1 cellular context compared by ENCODE assay signal in genomic region chr1:28860332-28861073, GRCh38.
TF ChIP-seq lines count a peak whose summit lies in the region.

No MANE protein-coding gene starts in this region.

TF ChIP-seq in K562, 482 proteins besides CTCF, POLR2A, EP300 and RAD21 (continued from another document and continues in another):
- TF ChIP-seq, protein P1, sequence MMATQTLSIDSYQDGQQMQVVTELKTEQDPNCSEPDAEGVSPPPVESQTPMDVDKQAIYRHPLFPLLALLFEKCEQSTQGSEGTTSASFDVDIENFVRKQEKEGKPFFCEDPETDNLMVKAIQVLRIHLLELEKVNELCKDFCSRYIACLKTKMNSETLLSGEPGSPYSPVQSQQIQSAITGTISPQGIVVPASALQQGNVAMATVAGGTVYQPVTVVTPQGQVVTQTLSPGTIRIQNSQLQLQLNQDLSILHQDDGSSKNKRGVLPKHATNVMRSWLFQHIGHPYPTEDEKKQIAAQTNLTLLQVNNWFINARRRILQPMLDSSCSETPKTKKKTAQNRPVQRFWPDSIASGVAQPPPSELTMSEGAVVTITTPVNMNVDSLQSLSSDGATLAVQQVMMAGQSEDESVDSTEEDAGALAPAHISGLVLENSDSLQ (IDR thresholded peaks at IDR 0.05): peak; percentile 87
- TF ChIP-seq MTA3 (IDR thresholded peaks at IDR 0.05; ENCODE audit: borderline replicate concordance) (0 out of 2 replicates have a peak, but pooled peaks have one; percentile 13), NR2C1 (IDR thresholded peaks at IDR 0.05) (peak; percentile 40; the same call in 1 of the 2 replicates), NR2C1 (tag; IDR thresholded peaks at IDR 0.05) (peak; percentile 55), ZFX (CRISPR knock-in tag; IDR thresholded peaks at IDR 0.05) (0 out of 2 replicates have a peak, but pooled peaks have one; percentile 16), CHD2 (IDR thresholded peaks at IDR 0.05; ENCODE audit: low read depth, low read length) (no peak), FOXA1 (IDR thresholded peaks at IDR 0.05; ENCODE audit: borderline replicate concordance) (no peak), SMARCA5 (IDR thresholded peaks at IDR 0.05) (peak; percentile 94; the same call in 1 of the 2 replicates), RBM25 (IDR thresholded peaks at IDR 0.05; ENCODE audit: low read depth, low read length, severe bottlenecking) (peak; percentile 94), FOSL1 (tag; conservative IDR thresholded peaks at IDR 0.05) (peak; percentile 92), POLR2AphosphoS5 (IDR thresholded peaks at IDR 0.05; ENCODE audit: control insufficient read depth, insufficient read depth, low read depth, low read length) (no peak), NR2C2 (CRISPR knock-in tag; IDR thresholded peaks at IDR 0.05) (0 out of 2 replicates have a peak, but pooled peaks have one; percentile 18), NR2C2 (tag; IDR thresholded peaks at IDR 0.05) (peak; percentile 84), ARNT (IDR thresholded peaks at IDR 0.05) (no peak), EP400 (IDR thresholded peaks at IDR 0.05) (no peak), BHLHE40 (IDR thresholded peaks at IDR 0.05; ENCODE audit: low read length) (no peak), ZNF41 (CRISPR knock-in tag; conservative IDR thresholded peaks at IDR 0.05) (no peak), BCOR (IDR thresholded peaks at IDR 0.05) (peak; percentile 95), ZNF274 (IDR thresholded peaks at IDR 0.05; ENCODE audit: borderline replicate concordance, low read depth, low read length) (no peak), XRCC4 (IDR thresholded peaks at IDR 0.05; ENCODE audit: extremely low read depth, insufficient read depth, insufficient read length) (no peak), ZNF239 (CRISPR knock-in tag; IDR thresholded peaks at IDR 0.05) (no peak), USF1 (CRISPR knock-in tag; IDR thresholded peaks at IDR 0.05) (peak; percentile 39; the same call in 1 of the 2 replicates), RAD51 (IDR thresholded peaks at IDR 0.05; ENCODE audit: borderline replicate concordance, low read depth) (peak; percentile 68), NEUROD1 (IDR thresholded peaks at IDR 0.05; ENCODE audit: borderline replicate concordance, low read depth, low read length, partially characterized antibody) (no peak), SOX6 (IDR thresholded peaks at IDR 0.05) (peak; percentile 65), USF2 (CRISPR knock-in tag; IDR thresholded peaks at IDR 0.05) (peak; percentile 64), ZNF384 (IDR thresholded peaks at IDR 0.05; ENCODE audit: low read depth, low read length) (peak; percentile 73; the same call in 1 of the 2 replicates), TRIM24 (IDR thresholded peaks at IDR 0.05) (0 out of 4 replicates have a peak, but pooled peaks of 1 of the 2 experiments have one; percentile 10), PBX2 (CRISPR knock-in tag; IDR thresholded peaks at IDR 0.05; ENCODE audit: low read depth) (no peak), PBX2 (tag; conservative IDR thresholded peaks at IDR 0.05; ENCODE audit: low read depth) (peak; percentile 95), BACH1 (tag; IDR thresholded peaks at IDR 0.05) (no peak; the same call in 1 of the 2 replicates), SAFB (IDR thresholded peaks at IDR 0.05; ENCODE audit: borderline replicate concordance, low read depth, low read length) (no peak), KDM1A (IDR thresholded peaks at IDR 0.05) (peak; percentile 66 to 83)
- TF ChIP-seq, protein P2, sequence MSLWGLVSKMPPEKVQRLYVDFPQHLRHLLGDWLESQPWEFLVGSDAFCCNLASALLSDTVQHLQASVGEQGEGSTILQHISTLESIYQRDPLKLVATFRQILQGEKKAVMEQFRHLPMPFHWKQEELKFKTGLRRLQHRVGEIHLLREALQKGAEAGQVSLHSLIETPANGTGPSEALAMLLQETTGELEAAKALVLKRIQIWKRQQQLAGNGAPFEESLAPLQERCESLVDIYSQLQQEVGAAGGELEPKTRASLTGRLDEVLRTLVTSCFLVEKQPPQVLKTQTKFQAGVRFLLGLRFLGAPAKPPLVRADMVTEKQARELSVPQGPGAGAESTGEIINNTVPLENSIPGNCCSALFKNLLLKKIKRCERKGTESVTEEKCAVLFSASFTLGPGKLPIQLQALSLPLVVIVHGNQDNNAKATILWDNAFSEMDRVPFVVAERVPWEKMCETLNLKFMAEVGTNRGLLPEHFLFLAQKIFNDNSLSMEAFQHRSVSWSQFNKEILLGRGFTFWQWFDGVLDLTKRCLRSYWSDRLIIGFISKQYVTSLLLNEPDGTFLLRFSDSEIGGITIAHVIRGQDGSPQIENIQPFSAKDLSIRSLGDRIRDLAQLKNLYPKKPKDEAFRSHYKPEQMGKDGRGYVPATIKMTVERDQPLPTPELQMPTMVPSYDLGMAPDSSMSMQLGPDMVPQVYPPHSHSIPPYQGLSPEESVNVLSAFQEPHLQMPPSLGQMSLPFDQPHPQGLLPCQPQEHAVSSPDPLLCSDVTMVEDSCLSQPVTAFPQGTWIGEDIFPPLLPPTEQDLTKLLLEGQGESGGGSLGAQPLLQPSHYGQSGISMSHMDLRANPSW (CRISPR knock-in tag; IDR thresholded peaks at IDR 0.05): no peak
- TF ChIP-seq, protein P3, sequence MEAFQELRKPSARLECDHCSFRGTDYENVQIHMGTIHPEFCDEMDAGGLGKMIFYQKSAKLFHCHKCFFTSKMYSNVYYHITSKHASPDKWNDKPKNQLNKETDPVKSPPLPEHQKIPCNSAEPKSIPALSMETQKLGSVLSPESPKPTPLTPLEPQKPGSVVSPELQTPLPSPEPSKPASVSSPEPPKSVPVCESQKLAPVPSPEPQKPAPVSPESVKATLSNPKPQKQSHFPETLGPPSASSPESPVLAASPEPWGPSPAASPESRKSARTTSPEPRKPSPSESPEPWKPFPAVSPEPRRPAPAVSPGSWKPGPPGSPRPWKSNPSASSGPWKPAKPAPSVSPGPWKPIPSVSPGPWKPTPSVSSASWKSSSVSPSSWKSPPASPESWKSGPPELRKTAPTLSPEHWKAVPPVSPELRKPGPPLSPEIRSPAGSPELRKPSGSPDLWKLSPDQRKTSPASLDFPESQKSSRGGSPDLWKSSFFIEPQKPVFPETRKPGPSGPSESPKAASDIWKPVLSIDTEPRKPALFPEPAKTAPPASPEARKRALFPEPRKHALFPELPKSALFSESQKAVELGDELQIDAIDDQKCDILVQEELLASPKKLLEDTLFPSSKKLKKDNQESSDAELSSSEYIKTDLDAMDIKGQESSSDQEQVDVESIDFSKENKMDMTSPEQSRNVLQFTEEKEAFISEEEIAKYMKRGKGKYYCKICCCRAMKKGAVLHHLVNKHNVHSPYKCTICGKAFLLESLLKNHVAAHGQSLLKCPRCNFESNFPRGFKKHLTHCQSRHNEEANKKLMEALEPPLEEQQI (IDR thresholded peaks at IDR 0.05): no peak
- TF ChIP-seq, protein P4, sequence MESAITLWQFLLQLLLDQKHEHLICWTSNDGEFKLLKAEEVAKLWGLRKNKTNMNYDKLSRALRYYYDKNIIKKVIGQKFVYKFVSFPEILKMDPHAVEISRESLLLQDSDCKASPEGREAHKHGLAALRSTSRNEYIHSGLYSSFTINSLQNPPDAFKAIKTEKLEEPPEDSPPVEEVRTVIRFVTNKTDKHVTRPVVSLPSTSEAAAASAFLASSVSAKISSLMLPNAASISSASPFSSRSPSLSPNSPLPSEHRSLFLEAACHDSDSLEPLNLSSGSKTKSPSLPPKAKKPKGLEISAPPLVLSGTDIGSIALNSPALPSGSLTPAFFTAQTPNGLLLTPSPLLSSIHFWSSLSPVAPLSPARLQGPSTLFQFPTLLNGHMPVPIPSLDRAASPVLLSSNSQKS (CRISPR knock-in tag; IDR thresholded peaks at IDR 0.05): no peak
- TF ChIP-seq, protein P5, sequence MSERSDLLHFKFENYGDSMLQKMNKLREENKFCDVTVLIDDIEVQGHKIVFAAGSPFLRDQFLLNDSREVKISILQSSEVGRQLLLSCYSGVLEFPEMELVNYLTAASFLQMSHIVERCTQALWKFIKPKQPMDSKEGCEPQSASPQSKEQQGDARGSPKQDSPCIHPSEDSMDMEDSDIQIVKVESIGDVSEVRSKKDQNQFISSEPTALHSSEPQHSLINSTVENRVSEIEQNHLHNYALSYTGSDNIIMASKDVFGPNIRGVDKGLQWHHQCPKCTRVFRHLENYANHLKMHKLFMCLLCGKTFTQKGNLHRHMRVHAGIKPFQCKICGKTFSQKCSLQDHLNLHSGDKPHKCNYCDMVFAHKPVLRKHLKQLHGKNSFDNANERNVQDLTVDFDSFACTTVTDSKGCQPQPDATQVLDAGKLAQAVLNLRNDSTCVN (CRISPR knock-in tag; IDR thresholded peaks at IDR 0.05): no peak
- TF ChIP-seq, protein P6, sequence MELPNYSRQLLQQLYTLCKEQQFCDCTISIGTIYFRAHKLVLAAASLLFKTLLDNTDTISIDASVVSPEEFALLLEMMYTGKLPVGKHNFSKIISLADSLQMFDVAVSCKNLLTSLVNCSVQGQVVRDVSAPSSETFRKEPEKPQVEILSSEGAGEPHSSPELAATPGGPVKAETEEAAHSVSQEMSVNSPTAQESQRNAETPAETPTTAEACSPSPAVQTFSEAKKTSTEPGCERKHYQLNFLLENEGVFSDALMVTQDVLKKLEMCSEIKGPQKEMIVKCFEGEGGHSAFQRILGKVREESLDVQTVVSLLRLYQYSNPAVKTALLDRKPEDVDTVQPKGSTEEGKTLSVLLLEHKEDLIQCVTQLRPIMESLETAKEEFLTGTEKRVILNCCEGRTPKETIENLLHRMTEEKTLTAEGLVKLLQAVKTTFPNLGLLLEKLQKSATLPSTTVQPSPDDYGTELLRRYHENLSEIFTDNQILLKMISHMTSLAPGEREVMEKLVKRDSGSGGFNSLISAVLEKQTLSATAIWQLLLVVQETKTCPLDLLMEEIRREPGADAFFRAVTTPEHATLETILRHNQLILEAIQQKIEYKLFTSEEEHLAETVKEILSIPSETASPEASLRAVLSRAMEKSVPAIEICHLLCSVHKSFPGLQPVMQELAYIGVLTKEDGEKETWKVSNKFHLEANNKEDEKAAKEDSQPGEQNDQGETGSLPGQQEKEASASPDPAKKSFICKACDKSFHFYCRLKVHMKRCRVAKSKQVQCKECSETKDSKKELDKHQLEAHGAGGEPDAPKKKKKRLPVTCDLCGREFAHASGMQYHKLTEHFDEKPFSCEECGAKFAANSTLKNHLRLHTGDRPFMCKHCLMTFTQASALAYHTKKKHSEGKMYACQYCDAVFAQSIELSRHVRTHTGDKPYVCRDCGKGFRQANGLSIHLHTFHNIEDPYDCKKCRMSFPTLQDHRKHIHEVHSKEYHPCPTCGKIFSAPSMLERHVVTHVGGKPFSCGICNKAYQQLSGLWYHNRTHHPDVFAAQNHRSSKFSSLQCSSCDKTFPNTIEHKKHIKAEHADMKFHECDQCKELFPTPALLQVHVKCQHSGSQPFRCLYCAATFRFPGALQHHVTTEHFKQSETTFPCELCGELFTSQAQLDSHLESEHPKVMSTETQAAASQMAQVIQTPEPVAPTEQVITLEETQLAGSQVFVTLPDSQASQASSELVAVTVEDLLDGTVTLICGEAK (IDR thresholded peaks at IDR 0.05): no peak
- TF ChIP-seq, protein P6 (CRISPR knock-in tag; IDR thresholded peaks at IDR 0.05): no peak
